Comparison of ENCODE assay signal across 3 cellular contexts in genomic region chr7:24010495-24010894, GRCh38.
"Had no signal": no experiment of that assay in that cellular context is flagged by ENCODE, and none has a peak within 500 bp of the region (broad histone marks: within the 10 kb centered on the region; RNA-seq: fewer than 3 reads in every experiment).

No MANE protein-coding gene starts in this region.

- ATAC-seq: GM12878 had no signal

- DNase-seq: GDM1, GF-D8 had no signal

- H3K4me3 ChIP-seq: GM12878 had no signal
